Comparison of ENCODE assay signal across 8 cellular contexts in genomic region chr1:32220746-32221580, GRCh38. TPM values are rescaled to one million over a fixed set of nuclear protein-coding genes. Genes with fewer than 3 reads are reported as not detected.
A peak's percentile ranks its signal among the peaks of the same experiment; 100 is the strongest.
DNase-seq lines count a peak whose midpoint lies in the region; ATAC-seq and TF ChIP-seq lines count a peak whose summit lies in the region.

No MANE protein-coding gene starts in this region.

- DNase-seq in GM23248 (no peak), RWPE2 (ENCODE audit: low spot score) (no peak), fibroblast of the aortic adventitia (ENCODE audit: low read depth) (no peak), sigmoid colon (no peak), epidermal melanocyte (ENCODE audit: insufficient read length, low spot score) (no peak), T-helper 9 cell (no peak)
- no peak for DNase-seq in activated effector memory CD4-positive, alpha-beta T cell treated with anti-CD3 and anti-CD28 coated beads, Interleukin-2, amount 50 U/mL, for 16 hours

- 80 to 88% methylated on average over 4 of the region's 4 CpGs for WGBS in GM23248 (ENCODE audit: low coverage in 1 of 2, low lambda C conversion rate in 2 of 2, missing lambda C conversion rate in 2 of 2), 2 experiments
- 85 to 89% methylated on average over 4 of the region's 4 CpGs for WGBS in sigmoid colon, 2 donors

- in situ Hi-C loops in GM23248 (cut with MboI), result no loop called here

- intact Hi-C loops in sigmoid colon (cut with DNase I), result loop anchor here (5.0 kb wide), 1 partner anchor 131 kb away; no protein-coding TSS in a partner anchor

- H3K9me3 ChIP-seq in GM23248 (ENCODE audit: low read depth) (no peaks in the 10 kb centered on the region), RWPE2 (ENCODE audit: severe bottlenecking) (no peaks in the 10 kb centered on the region), sigmoid colon (no peaks in the 10 kb centered on the region)

- no peak for TF ChIP-seq CTCF in RWPE2 (IDR thresholded peaks at IDR 0.05; ENCODE audit: poor library complexity, severe bottlenecking)
- no peak for TF ChIP-seq CTCF in fibroblast of the aortic adventitia (IDR thresholded peaks at IDR 0.05; ENCODE audit: insufficient read depth, low read length)
- no peak for TF ChIP-seq CTCF in sigmoid colon (IDR thresholded peaks at IDR 0.05)

- H3K36me3 ChIP-seq in GM23248 (ENCODE audit: low read depth), result peaks cover 16% of the 10 kb centered on the region
- H3K36me3 ChIP-seq in RWPE2 (ENCODE audit: low read depth), result peaks cover 58% of the 10 kb centered on the region
- H3K36me3 ChIP-seq in sigmoid colon, result peaks cover 1 to 57% (median 21%) of the 10 kb centered on the region in 4 donors

- ATAC-seq in RWPE2 (ENCODE audit: low read depth), result no peak
- ATAC-seq in GM21786 (IDR thresholded peaks at IDR 0.05; ENCODE audit: unreplicated experiment), result no peak

- H3K27me3 ChIP-seq in GM23248 (replicated peaks; ENCODE audit: insufficient read depth) (no peaks in the 10 kb centered on the region), RWPE2 (ENCODE audit: insufficient read depth, poor library complexity, severe bottlenecking) (no peaks in the 10 kb centered on the region), sigmoid colon (no peaks in the 10 kb centered on the region)

- peak overlapping the region; percentile 95 for H3K4me2 ChIP-seq in GM23248 (ENCODE audit: unreplicated experiment)

- H3K9me2 ChIP-seq in GM23248 (ENCODE audit: insufficient read depth), result no peaks in the 10 kb centered on the region

- H3K79me2 ChIP-seq in GM23248 (ENCODE audit: insufficient read depth), result peaks cover 70% of the 10 kb centered on the region

- no peak for TF ChIP-seq EP300 in sigmoid colon (IDR thresholded peaks at IDR 0.05)

- H3K4me1 ChIP-seq in GM23248 (ENCODE audit: insufficient read depth), result peaks cover 28% of the 10 kb centered on the region
- peaks cover 9% of the 10 kb centered on the region for H3K4me1 ChIP-seq in RWPE2 (ENCODE audit: insufficient read depth, poor library complexity, severe bottlenecking)
- H3K4me1 ChIP-seq in sigmoid colon, result peaks cover 0 to 32% (median 26%) of the 10 kb centered on the region in 4 donors

- no peak for TF ChIP-seq POLR2A in sigmoid colon (IDR thresholded peaks at IDR 0.05)

- peak overlapping the region; percentile 87 for H2AFZ ChIP-seq in GM23248

- H3F3A ChIP-seq in GM23248 (ENCODE audit: insufficient read depth), result no peaks in the 10 kb centered on the region

- peak overlapping the region; percentile 86 for H3K27ac ChIP-seq in GM23248
- H3K27ac ChIP-seq in RWPE2 (ENCODE audit: poor library complexity, severe bottlenecking), result peak overlapping the region; percentile 51
- H3K27ac ChIP-seq in sigmoid colon, result peak overlapping the region; percentile 88 to 91 (median 90)

- H4K20me1 ChIP-seq in GM23248 (ENCODE audit: insufficient read depth), result no peaks in the 10 kb centered on the region

- peak overlapping the region; percentile 95 for H3K4me3 ChIP-seq in GM23248
- peak overlapping the region; percentile 91 for H3K4me3 ChIP-seq in RWPE2 (ENCODE audit: severe bottlenecking)
- peak overlapping the region; percentile 93 for H3K4me3 ChIP-seq in fibroblast of the aortic adventitia (ENCODE audit: low read depth, low read length)
- H3K4me3 ChIP-seq in sigmoid colon, result peak overlapping the region; percentile 70 to 87 (median 73)

- H3K9ac ChIP-seq in GM23248, result peak overlapping the region; percentile 100

RNA-seq across cellular contexts. Expression of gene TMEM234, which starts 1.2 kb away (rescaled TPM):
- 12.5 and 23.5 TPM in 2 replicates for total RNA-seq in GM23248 (2014; rRNA removed; shearing (Covaris generic))
- polyA plus RNA-seq in GM23248 (2016; fragmentation: Nextera tagmentation; extraction: Ambion mirVana), result 25.6 and 26.1 TPM in 2 replicates
- total RNA-seq in fibroblast of the aortic adventitia (ENCODE audit: low replicate concordance), result 18.3 and 21.0 TPM in 2 replicates
- total RNA-seq in sigmoid colon, result 10 to 100 TPM in 2 of 4 donors, 1 to 10 TPM in 2; 6.4 to 20.8 (median 10.1) TPM
- 10 to 100 TPM in 1 of 3 donors, 1 to 10 TPM in 2; 4.4 to 23.1 (median 7.2) TPM for polyA plus RNA-seq in sigmoid colon

RNA-seq across cellular contexts. Expression of gene EIF3I, which starts 1.2 kb away (rescaled TPM):
- 266 and 286 TPM in 2 replicates for total RNA-seq in GM23248 (2014; rRNA removed; shearing (Covaris generic))
- 259 and 265 TPM in 2 replicates for polyA plus RNA-seq in GM23248 (2016; fragmentation: Nextera tagmentation; extraction: Ambion mirVana)
- total RNA-seq in fibroblast of the aortic adventitia (ENCODE audit: low replicate concordance), result 217 and 284 TPM in 2 replicates
- total RNA-seq in sigmoid colon, result 100 to 1,000 TPM; 163 to 178 (median 171) TPM
- 100 to 1,000 TPM; 171 to 226 (median 185) TPM for polyA plus RNA-seq in sigmoid colon

RNA-seq across cellular contexts. Expression of gene DCDC2B, which starts 12.1 kb away (rescaled TPM):
- total RNA-seq in GM23248 (2014; rRNA removed; shearing (Covaris generic)), result not detected in 2 replicates
- polyA plus RNA-seq in GM23248 (2016; fragmentation: Nextera tagmentation; extraction: Ambion mirVana) (0.21 and 0.25 TPM in 2 replicates), sigmoid colon (under 1 TPM in 1 of 3 donors, not detected in 2; 0.04 TPM)
- total RNA-seq in fibroblast of the aortic adventitia (ENCODE audit: low replicate concordance) (not detected in 2 replicates), sigmoid colon (not detected)

RNA-seq across cellular contexts. Expression of gene IQCC, which starts 15.5 kb away (rescaled TPM):
- total RNA-seq in GM23248 (2014; rRNA removed; shearing (Covaris generic)), result 0.97 and 1.4 TPM in 2 replicates
- polyA plus RNA-seq in GM23248 (2016; fragmentation: Nextera tagmentation; extraction: Ambion mirVana), result 1.7 and 2.2 TPM in 2 replicates
- 0.41 and 2.3 TPM in 2 replicates for total RNA-seq in fibroblast of the aortic adventitia (ENCODE audit: low replicate concordance)
- total RNA-seq in sigmoid colon, result 1 to 10 TPM in 3 of 4 donors, under 1 TPM in 1; 0.81 to 3.9 (median 2.1) TPM
- 1 to 10 TPM in 2 of 3 donors, under 1 TPM in 1; 0.60 to 2.5 (median 1.4) TPM for polyA plus RNA-seq in sigmoid colon

RNA-seq across cellular contexts. Expression of gene CCDC28B, which starts 20.6 kb away (rescaled TPM):
- total RNA-seq in GM23248 (2014; rRNA removed; shearing (Covaris generic)), result 10.4 and 17.7 TPM in 2 replicates
- polyA plus RNA-seq in GM23248 (2016; fragmentation: Nextera tagmentation; extraction: Ambion mirVana) (19.7 TPM in 2 replicates), sigmoid colon (1 to 10 TPM; 3.7 to 9.3 (median 4.2) TPM)
- total RNA-seq in fibroblast of the aortic adventitia (ENCODE audit: low replicate concordance) (6.0 and 16.1 TPM in 2 replicates), sigmoid colon (10 to 100 TPM in 1 of 4 donors, 1 to 10 TPM in 3; 3.9 to 15.0 (median 6.9) TPM)
